ENCODE assay signal across 15 cellular contexts in genomic region chr3:105944721-105945120, GRCh38.
DNase-seq lines count a peak whose midpoint lies in the region; ATAC-seq, FAIRE-seq and TF ChIP-seq lines count a peak whose summit lies in the region.
"Had no signal": no experiment of that assay in that cellular context is flagged by ENCODE, and none has a peak within 500 bp of the region (broad histone marks: within the 10 kb centered on the region; RNA-seq: fewer than 3 reads in every experiment).

No MANE protein-coding gene starts in this region.

- dilution Hi-C loops in keratinocyte (cut with MboI; ENCODE audit: extremely low pct_ligation_motif_present, low sequenced_read_pairs) = no loop called here

- peak overlapping the region; percentile 19 for H3K9ac ChIP-seq in keratinocyte (ENCODE audit: control insufficient read depth, extremely low read depth, insufficient read depth, low read length)

- no peaks in the 10 kb centered on the region for H4K20me1 ChIP-seq in keratinocyte (ENCODE audit: control insufficient read depth, extremely low read depth, insufficient read depth, low read length)

- H3K27ac ChIP-seq in keratinocyte (ENCODE audit: control insufficient read depth, insufficient read depth, low read length) = peak overlapping the region; percentile 64
- H3K27ac ChIP-seq: gastrocnemius medialis had no signal

- peak overlapping the region; percentile 41 for H3K4me2 ChIP-seq in keratinocyte (ENCODE audit: control insufficient read depth, extremely low read depth, insufficient read depth, low read depth, low read length)

- no peaks in the 10 kb centered on the region for H3K36me3 ChIP-seq in keratinocyte (ENCODE audit: control insufficient read depth in 2 of 2, extremely low read depth in 1 of 2, insufficient read depth in 2 of 2, low read length in 2 of 2)
- H3K36me3 ChIP-seq: BE2C, gastrocnemius medialis had no signal

- no peak overlapping the region for H2AFZ ChIP-seq in keratinocyte (ENCODE audit: control insufficient read depth, low read length)

- H3K4me3 ChIP-seq in AG09309 (ENCODE audit: control insufficient read depth, low read depth, low read length) (no peak overlapping the region), astrocyte of the spinal cord (ENCODE audit: low read depth, low read length) (no peak overlapping the region), keratinocyte (ENCODE audit: control insufficient read depth in 2 of 3, extremely low read depth in 1 of 3, insufficient read depth in 2 of 3, low read depth in 1 of 3, low read length in 3 of 3) (no peak overlapping the region)
- H3K4me3 ChIP-seq: gastrocnemius medialis had no signal

- in situ Hi-C loops in astrocyte of the spinal cord (cut with HindIII; ENCODE audit: low sequenced_read_pairs) = no loop called here

- TF ChIP-seq CTCF in AG09309 (IDR thresholded peaks at IDR 0.05; ENCODE audit: control insufficient read depth, insufficient read depth, low read depth, low read length, missing control alignments) (no peak), astrocyte of the spinal cord (IDR thresholded peaks at IDR 0.05; ENCODE audit: low read depth, low read length) (no peak), keratinocyte (optimal IDR thresholded peaks at IDR 0.05 in 1 of 3, IDR thresholded peaks at IDR 0.05 in 1 of 3, conservative IDR thresholded peaks at IDR 0.05 in 1 of 3; ENCODE audit: extremely low read depth in 1 of 3, insufficient read depth in 2 of 3, low read length in 3 of 3) (no peak)

- H3K9me1 ChIP-seq in keratinocyte (ENCODE audit: control insufficient read depth, extremely low read depth, insufficient read depth, low read length) = no peaks in the 10 kb centered on the region

- H3K4me1 ChIP-seq in keratinocyte (ENCODE audit: control insufficient read depth, extremely low read depth, insufficient read depth, low read length) = peaks cover 20% of the 10 kb centered on the region
- H3K4me1 ChIP-seq: BE2C, gastrocnemius medialis had no signal

- H3K9me3 ChIP-seq in keratinocyte (ENCODE audit: control insufficient read depth, low read depth, low read length) = no peaks in the 10 kb centered on the region
- H3K9me3 ChIP-seq: BE2C, gastrocnemius medialis had no signal

- H3K79me2 ChIP-seq in keratinocyte (ENCODE audit: control insufficient read depth, insufficient read depth, low read length) = no peaks in the 10 kb centered on the region

- DNase-seq in AG09309 (ENCODE audit: low read depth) (peak; percentile 35), HS-5 (ENCODE audit: low read depth) (peak; percentile 74), astrocyte of the spinal cord (ENCODE audit: low read depth, low spot score) (peak; percentile 76), keratinocyte (ENCODE audit: low read depth, low spot score) (peak; percentile 58), NCI-H345 treated with DMSO at 0.1 percent for 48 hours (lab: John Stamatoyannopoulos, UW; ENCODE audit: unreplicated experiment) (no peak), NCI-H1436 treated with DMSO at 0.1 percent for 48 hours (lab: John Stamatoyannopoulos, UW) (no peak), NAMALWA (ENCODE audit: low spot score) (no peak)
- DNase-seq: activated CD8-positive, alpha-beta memory T cell treated with anti-CD3 and anti-CD28 coated beads, Interleukin-2, amount 50 U/mL, for 48 hours; BE2C; gastrocnemius medialis; NCI-H2171 treated with DMSO at 0.1 percent for 48 hours; stimulated activated CD4-positive, alpha-beta T cell treated with anti-CD3 and anti-CD28 coated beads, Interleukin-2, amount 100 ng/mL, for 24 hours; T-helper 1 cell had no signal

- no peaks in the 10 kb centered on the region for H3K27me3 ChIP-seq in keratinocyte (ENCODE audit: control insufficient read depth, extremely low read depth, insufficient read depth, low read length)
- H3K27me3 ChIP-seq: BE2C, gastrocnemius medialis had no signal

- no peak for ATAC-seq in GM21528 (IDR thresholded peaks at IDR 0.05; ENCODE audit: low FRiP score, unreplicated experiment)
- ATAC-seq: activated CD4-positive, CD25-positive, alpha-beta regulatory T cell treated with anti-CD3 and anti-CD28 coated beads, Interleukin-2, amount 50 U/mL, for 24 hours; gastrocnemius medialis had no signal

- peak; percentile 97 for FAIRE-seq in keratinocyte (lab: Jason Lieb, UNC)

Comparison
In these comparisons a context has a peak if more than half of its experiments do, and no peak if none do; other contexts are left out.
1. DNase-seq: peak in AG09309 (single experiment), HS-5 (single experiment), astrocyte of the spinal cord (single experiment) and keratinocyte (single experiment); none in NCI-H345 treated with DMSO at 0.1 percent for 48 hours (single experiment), NCI-H1436 treated with DMSO at 0.1 percent for 48 hours (single experiment) and NAMALWA (single experiment).